Comparison of ENCODE assay signal across 9 cellular contexts in genomic region chr11:48036011-48036410, GRCh38. TPM values are rescaled to one million over a fixed set of nuclear protein-coding genes. Genes with fewer than 3 reads are reported as not detected.
A peak's percentile ranks its signal among the peaks of the same experiment; 100 is the strongest.
DNase-seq lines count a peak whose midpoint lies in the region; ATAC-seq and TF ChIP-seq lines count a peak whose summit lies in the region.
"Had no signal": no experiment of that assay in that cellular context is flagged by ENCODE, and none has a peak within 500 bp of the region (broad histone marks: within the 10 kb centered on the region; RNA-seq: fewer than 3 reads in every experiment).

No MANE protein-coding gene starts in this region.

- CTCF ChIA-PET in activated CD4-positive, alpha-beta memory T cell treated with anti-CD3 and anti-CD28 coated beads for 36 hours (lab: Charles Lee) = interaction anchor here (0.9 kb wide), 1 partner anchor 15 kb away, joined by 3 read pairs; no protein-coding TSS in a partner anchor
- CTCF ChIA-PET in activated CD4-positive, alpha-beta memory T cell treated with anti-CD3 and anti-CD28 coated beads, Interleukin-2, amount 10 ng/mL, durations not matched to agents 7 days and 5 days (lab: Charles Lee) = interaction anchor here (1.1 to 1.2 kb wide), 3 partner anchors 18 to 101 kb away, joined by 3 to 4 read pairs (median 3); no protein-coding TSS in a partner anchor
- CTCF ChIA-PET in WTC11 (lab: Charles Lee) = interaction anchor here (0.8 to 1.3 kb wide), 3 partner anchors 8 to 35 kb away, joined by 3 read pairs; no protein-coding TSS in a partner anchor

- H3K9me3 Mint-ChIP-seq in activated CD4-positive, alpha-beta memory T cell treated with anti-CD3 and anti-CD28 coated beads for 36 hours = no peaks in the 10 kb centered on the region
- H3K9me3 Mint-ChIP-seq in activated CD4-positive, alpha-beta memory T cell treated with anti-CD3 and anti-CD28 coated beads, Interleukin-2, amount 10 ng/mL, durations not matched to agents 7 days and 5 days = no peaks in the 10 kb centered on the region
- no peaks in the 10 kb centered on the region for H3K9me3 Mint-ChIP-seq in WTC11
- H3K9me3 Mint-ChIP-seq in stimulated activated memory B cell treated with anti-CD40 and anti-IgM and Interleukin-4, amounts not matched to agents 10 μg/mL and 1 μg/mL and 100 μg/mL, for 72 hours = no peaks in the 10 kb centered on the region

- no peaks in the 10 kb centered on the region for H3K27me3 Mint-ChIP-seq in activated CD4-positive, alpha-beta memory T cell treated with anti-CD3 and anti-CD28 coated beads for 36 hours
- no peaks in the 10 kb centered on the region for H3K27me3 Mint-ChIP-seq in activated CD4-positive, alpha-beta memory T cell treated with anti-CD3 and anti-CD28 coated beads, Interleukin-2, amount 10 ng/mL, durations not matched to agents 7 days and 5 days
- H3K27me3 Mint-ChIP-seq in WTC11 (ENCODE audit: low read depth) = no peaks in the 10 kb centered on the region
- no peaks in the 10 kb centered on the region for H3K27me3 Mint-ChIP-seq in stimulated activated memory B cell treated with anti-CD40 and anti-IgM and Interleukin-4, amounts not matched to agents 10 μg/mL and 1 μg/mL and 100 μg/mL, for 72 hours

- TF ChIP-seq CTCF in WTC11 (IDR thresholded peaks at IDR 0.05) = no peak

- H3K27ac Mint-ChIP-seq in activated CD4-positive, alpha-beta memory T cell treated with anti-CD3 and anti-CD28 coated beads for 36 hours = peak overlapping the region; percentile 36
- H3K27ac Mint-ChIP-seq in activated CD4-positive, alpha-beta memory T cell treated with anti-CD3 and anti-CD28 coated beads, Interleukin-2, amount 10 ng/mL, durations not matched to agents 7 days and 5 days = no peak overlapping the region
- no peak overlapping the region; the same call in 1 of the 2 replicates for H3K27ac Mint-ChIP-seq in WTC11
- H3K27ac Mint-ChIP-seq in stimulated activated memory B cell treated with anti-CD40 and anti-IgM and Interleukin-4, amounts not matched to agents 10 μg/mL and 1 μg/mL and 100 μg/mL, for 72 hours = peak overlapping the region; percentile 48

- ATAC-seq in WTC11 (peak; percentile 80), GM18511 (IDR thresholded peaks at IDR 0.05; ENCODE audit: unreplicated experiment) (no peak), HG03521 (IDR thresholded peaks at IDR 0.05; ENCODE audit: unreplicated experiment) (no peak)
- ATAC-seq in stimulated activated memory B cell treated with anti-CD40 and anti-IgM and Interleukin-4, amounts not matched to agents 10 μg/mL and 1 μg/mL and 100 μg/mL, for 72 hours = no peak

- POLR2A ChIA-PET in activated CD4-positive, alpha-beta memory T cell treated with anti-CD3 and anti-CD28 coated beads for 36 hours (lab: Charles Lee) = interaction anchor here (1.0 kb wide), 1 partner anchor 29 kb away, joined by 3 read pairs; no protein-coding TSS in a partner anchor
- POLR2A ChIA-PET in activated CD4-positive, alpha-beta memory T cell treated with anti-CD3 and anti-CD28 coated beads, Interleukin-2, amount 10 ng/mL, durations not matched to agents 7 days and 5 days (lab: Charles Lee) = interaction anchor here (0.6 to 2.0 kb wide), 3 partner anchors 10 to 57 kb away, joined by 3 to 11 read pairs (median 3); no protein-coding TSS in a partner anchor
- POLR2A ChIA-PET in WTC11 (lab: Charles Lee) = no interaction called here

- no peak overlapping the region for H3K4me3 Mint-ChIP-seq in activated CD4-positive, alpha-beta memory T cell treated with anti-CD3 and anti-CD28 coated beads for 36 hours
- H3K4me3 Mint-ChIP-seq in activated CD4-positive, alpha-beta memory T cell treated with anti-CD3 and anti-CD28 coated beads, Interleukin-2, amount 10 ng/mL, durations not matched to agents 7 days and 5 days = no peak overlapping the region
- H3K4me3 Mint-ChIP-seq in WTC11 = no peak overlapping the region
- H3K4me3 Mint-ChIP-seq in stimulated activated memory B cell treated with anti-CD40 and anti-IgM and Interleukin-4, amounts not matched to agents 10 μg/mL and 1 μg/mL and 100 μg/mL, for 72 hours = no peak overlapping the region

- H3K4me1 Mint-ChIP-seq in activated CD4-positive, alpha-beta memory T cell treated with anti-CD3 and anti-CD28 coated beads for 36 hours (ENCODE audit: low read depth) = peaks cover 56% of the 10 kb centered on the region
- peaks cover 68% of the 10 kb centered on the region for H3K4me1 Mint-ChIP-seq in activated CD4-positive, alpha-beta memory T cell treated with anti-CD3 and anti-CD28 coated beads, Interleukin-2, amount 10 ng/mL, durations not matched to agents 7 days and 5 days
- peaks cover 38% of the 10 kb centered on the region for H3K4me1 Mint-ChIP-seq in WTC11
- peaks cover 69% of the 10 kb centered on the region for H3K4me1 Mint-ChIP-seq in stimulated activated memory B cell treated with anti-CD40 and anti-IgM and Interleukin-4, amounts not matched to agents 10 μg/mL and 1 μg/mL and 100 μg/mL, for 72 hours

- DNase-seq in activated CD4-positive, alpha-beta memory T cell treated with anti-CD3 and anti-CD28 coated beads for 36 hours = no peak
- no peak for DNase-seq in activated CD4-positive, alpha-beta memory T cell treated with anti-CD3 and anti-CD28 coated beads, Interleukin-2, amount 10 ng/mL, durations not matched to agents 7 days and 5 days
- no peak for DNase-seq in WTC11 (ENCODE audit: low spot score)
- peak; percentile 81 for DNase-seq in islet precursor cell
- no peak for DNase-seq in NCI-H1092 (lab: John Stamatoyannopoulos, UW)
- DNase-seq: stomach had no signal

- peaks cover 11% of the 10 kb centered on the region for H3K36me3 Mint-ChIP-seq in activated CD4-positive, alpha-beta memory T cell treated with anti-CD3 and anti-CD28 coated beads for 36 hours
- peaks cover 54% of the 10 kb centered on the region for H3K36me3 Mint-ChIP-seq in activated CD4-positive, alpha-beta memory T cell treated with anti-CD3 and anti-CD28 coated beads, Interleukin-2, amount 10 ng/mL, durations not matched to agents 7 days and 5 days (ENCODE audit: low read depth)
- H3K36me3 Mint-ChIP-seq in WTC11 = no peaks in the 10 kb centered on the region
- peaks cover 30% of the 10 kb centered on the region for H3K36me3 Mint-ChIP-seq in stimulated activated memory B cell treated with anti-CD40 and anti-IgM and Interleukin-4, amounts not matched to agents 10 μg/mL and 1 μg/mL and 100 μg/mL, for 72 hours

- intact Hi-C loops in activated CD4-positive, alpha-beta memory T cell treated with anti-CD3 and anti-CD28 coated beads for 36 hours (cut with micrococcal nuclease) = loop anchor here (2.0 kb wide), 1 partner anchor 15 kb away; no protein-coding TSS in a partner anchor

TF ChIP-seq in WTC11, 78 proteins besides CTCF, POLR2A, EP300 and RAD21 (continues in another document):
- TF ChIP-seq IRF2 (CRISPR knock-in tag; IDR thresholded peaks at IDR 0.05; ENCODE audit: borderline replicate concordance, low read depth) (no peak), PRDM15 (CRISPR knock-in tag; IDR thresholded peaks at IDR 0.05) (no peak), GTF2I (CRISPR knock-in tag; conservative IDR thresholded peaks at IDR 0.05) (no peak), JUN (CRISPR knock-in tag; IDR thresholded peaks at IDR 0.05) (no peak), ELF4 (CRISPR knock-in tag; IDR thresholded peaks at IDR 0.05; ENCODE audit: low read depth) (no peak), ESRRA (CRISPR knock-in tag; IDR thresholded peaks at IDR 0.05; ENCODE audit: borderline replicate concordance) (no peak)
- TF ChIP-seq, protein P1, sequence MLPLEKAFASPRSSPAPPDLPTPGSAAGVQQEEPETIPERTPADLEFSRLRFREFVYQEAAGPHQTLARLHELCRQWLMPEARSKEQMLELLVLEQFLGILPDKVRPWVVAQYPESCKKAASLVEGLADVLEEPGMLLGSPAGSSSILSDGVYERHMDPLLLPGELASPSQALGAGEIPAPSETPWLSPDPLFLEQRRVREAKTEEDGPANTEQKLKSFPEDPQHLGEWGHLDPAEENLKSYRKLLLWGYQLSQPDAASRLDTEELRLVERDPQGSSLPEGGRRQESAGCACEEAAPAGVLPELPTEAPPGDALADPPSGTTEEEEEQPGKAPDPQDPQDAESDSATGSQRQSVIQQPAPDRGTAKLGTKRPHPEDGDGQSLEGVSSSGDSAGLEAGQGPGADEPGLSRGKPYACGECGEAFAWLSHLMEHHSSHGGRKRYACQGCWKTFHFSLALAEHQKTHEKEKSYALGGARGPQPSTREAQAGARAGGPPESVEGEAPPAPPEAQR (CRISPR knock-in tag; IDR thresholded peaks at IDR 0.05) = no peak

RNA-seq across cellular contexts. Expression of gene PTPRJ, which starts 55.7 kb away (rescaled TPM):
- 10 to 100 TPM; 36.3 to 37.0 TPM for total RNA-seq in activated CD4-positive, alpha-beta memory T cell treated with anti-CD3 and anti-CD28 coated beads for 36 hours
- 10 to 100 TPM; 83.0 to 89.1 TPM for total RNA-seq in activated CD4-positive, alpha-beta memory T cell treated with anti-CD3 and anti-CD28 coated beads, Interleukin-2, amount 10 ng/mL, durations not matched to agents 7 days and 5 days
- total RNA-seq in WTC11 (2021) = 17.1 to 19.5 TPM (median 17.9 TPM) in 3 replicates

Comparison
In these comparisons a context has a peak if more than half of its experiments do, and no peak if none do; other contexts are left out.
1. H3K27ac Mint-ChIP-seq: peak in activated CD4-positive, alpha-beta memory T cell treated with anti-CD3 and anti-CD28 coated beads for 36 hours (single experiment) and stimulated activated memory B cell treated with anti-CD40 and anti-IgM and Interleukin-4, amounts not matched to agents 10 μg/mL and 1 μg/mL and 100 μg/mL, for 72 hours (single experiment); none in activated CD4-positive, alpha-beta memory T cell treated with anti-CD3 and anti-CD28 coated beads, Interleukin-2, amount 10 ng/mL, durations not matched to agents 7 days and 5 days (single experiment) and WTC11 (single experiment).